ENCODE assay signal across 8 cellular contexts in genomic region chr19:49680473-49681351, GRCh38. TPM values are rescaled to one million over a fixed set of nuclear protein-coding genes. Genes with fewer than 3 reads are reported as not detected.
DNase-seq lines count a peak whose midpoint lies in the region; ATAC-seq, FAIRE-seq and TF ChIP-seq lines count a peak whose summit lies in the region.

No MANE protein-coding gene starts in this region.

- TF ChIP-seq POLR2A in A549 (IDR thresholded peaks at IDR 0.05; ENCODE audit: low read length): no peak

- H2AFZ ChIP-seq in keratinocyte (ENCODE audit: control insufficient read depth, low read length): no peak overlapping the region

- H3K4me2 ChIP-seq in A549 (peak overlapping the region; percentile 90), keratinocyte (ENCODE audit: control insufficient read depth, extremely low read depth, insufficient read depth, low read depth, low read length) (peak overlapping the region; percentile 54)

- CTCF ChIA-PET in A549 (lab: Yijun Ruan, JAX): interaction anchor here (0.6 to 16.7 kb wide), 43 partner anchors 9 to 273 kb away, joined by 3 to 326 read pairs (median 3); partner anchors contain the start of genes ADM5, AP2A1, BCL2L12 and CPT1C

- dilution Hi-C loops in keratinocyte (cut with MboI; ENCODE audit: extremely low pct_ligation_motif_present, low sequenced_read_pairs): no loop called here

- no peaks in the 10 kb centered on the region for H3K27me3 ChIP-seq in bronchial epithelial cell (ENCODE audit: control insufficient read depth, insufficient read depth, low read length)
- H3K27me3 ChIP-seq in keratinocyte (ENCODE audit: control insufficient read depth, extremely low read depth, insufficient read depth, low read length): no peaks in the 10 kb centered on the region

- no peaks in the 10 kb centered on the region for H3K9me1 ChIP-seq in keratinocyte (ENCODE audit: control insufficient read depth, extremely low read depth, insufficient read depth, low read length)

- H3K27ac ChIP-seq in A549 (peak overlapping the region in 1 of 2 experiments; percentile 74; a peak in 3 of 6 replicates), keratinocyte (ENCODE audit: control insufficient read depth, insufficient read depth, low read length) (no peak overlapping the region)

- POLR2A ChIA-PET in A549 (lab: Yijun Ruan, JAX): interaction anchor here (0.6 to 0.9 kb wide), 4 partner anchors 17 to 93 kb away, joined by 3 to 5 read pairs (median 4); no protein-coding TSS in a partner anchor

- ATAC-seq in A549 (peak; percentile 1 to 4; a peak in 3 of 6 replicates), HG02623 (IDR thresholded peaks at IDR 0.05; ENCODE audit: unreplicated experiment) (no peak)

- H3K79me2 ChIP-seq in keratinocyte (ENCODE audit: control insufficient read depth, insufficient read depth, low read length): peaks cover 51% of the 10 kb centered on the region

- H3K9ac ChIP-seq in keratinocyte (ENCODE audit: control insufficient read depth, extremely low read depth, insufficient read depth, low read length): peak overlapping the region; percentile 37

- peak; percentile 97 for TF ChIP-seq CTCF in A549 (IDR thresholded peaks at IDR 0.05)
- peak; percentile 100 for TF ChIP-seq CTCF in bronchial epithelial cell (IDR thresholded peaks at IDR 0.05; ENCODE audit: insufficient read depth, low read length, severe bottlenecking)
- peak; percentile 97 to 100 (median 98) for TF ChIP-seq CTCF in keratinocyte (optimal IDR thresholded peaks at IDR 0.05 in 1 of 3, IDR thresholded peaks at IDR 0.05 in 1 of 3, conservative IDR thresholded peaks at IDR 0.05 in 1 of 3; ENCODE audit: extremely low read depth in 1 of 3, insufficient read depth in 2 of 3, low read length in 3 of 3)

- H3K9me3 ChIP-seq in A549 (no peaks in the 10 kb centered on the region), keratinocyte (ENCODE audit: control insufficient read depth, low read depth, low read length) (no peaks in the 10 kb centered on the region)

- DNase-seq in A549 (ENCODE audit: low read depth in 1 of 2, low spot score in 1 of 2) (peak; percentile 92 to 95), GM19240 (ENCODE audit: insufficient read length, low spot score) (peak; percentile 97), NCI-H2227 treated with DMSO at 0.1 percent for 48 hours (lab: John Stamatoyannopoulos, UW) (peak; percentile 88), bronchial epithelial cell (ENCODE audit: low read depth) (peak; percentile 67), keratinocyte (ENCODE audit: low read depth, low spot score) (no peak)
- peak; percentile 86 for DNase-seq in activated CD4-positive, CD25-positive, alpha-beta regulatory T cell treated with anti-CD3 and anti-CD28 coated beads, Interleukin-2, amount 50 U/mL, for 16 hours (ENCODE audit: low read depth, low spot score)
- peak; percentile 91 to 96 for DNase-seq in stimulated activated CD4-positive, alpha-beta T cell treated with anti-CD3 and anti-CD28 coated beads, Interleukin-15, amount 100 ng/mL, for 1 hour (ENCODE audit: low read depth in 1 of 2, low spot score in 1 of 2)

- H3K36me3 ChIP-seq in bronchial epithelial cell (ENCODE audit: control insufficient read depth, insufficient read depth, low read length) (peaks cover 30% of the 10 kb centered on the region), keratinocyte (ENCODE audit: control insufficient read depth in 2 of 2, extremely low read depth in 1 of 2, insufficient read depth in 2 of 2, low read length in 2 of 2) (peaks cover 35 to 37% of the 10 kb centered on the region in 2 experiments)

- TF ChIP-seq EP300 in A549 (IDR thresholded peaks at IDR 0.05): no peak

- TF ChIP-seq RAD21 in A549 (conservative IDR thresholded peaks at IDR 0.05 in 1 of 2, IDR thresholded peaks at IDR 0.05 in 1 of 2): peak; percentile 72 to 77

- peaks cover 27% of the 10 kb centered on the region for H4K20me1 ChIP-seq in keratinocyte (ENCODE audit: control insufficient read depth, extremely low read depth, insufficient read depth, low read length)

- H3K4me1 ChIP-seq in A549 (peaks cover 30% of the 10 kb centered on the region), keratinocyte (ENCODE audit: control insufficient read depth, extremely low read depth, insufficient read depth, low read length) (peaks cover 24% of the 10 kb centered on the region)

- H3K4me3 ChIP-seq in A549 (no peak overlapping the region), bronchial epithelial cell (ENCODE audit: low read depth, low read length) (no peak overlapping the region), keratinocyte (ENCODE audit: control insufficient read depth in 2 of 3, extremely low read depth in 1 of 3, insufficient read depth in 2 of 3, low read depth in 1 of 3, low read length in 3 of 3) (no peak overlapping the region)

- 46% methylated on average over 30 of the region's 40 CpGs for WGBS in A549 (ENCODE audit: missing lambda C conversion rate)

- FAIRE-seq in A549 (lab: Jason Lieb, UNC) (peak; percentile 89), bronchial epithelial cell (lab: Jason Lieb, UNC) (no peak), keratinocyte (lab: Jason Lieb, UNC) (no peak)

RNA-seq across cellular contexts. Expression of gene PRMT1, which starts 3.6 kb away (rescaled TPM):
- polyA plus RNA-seq in A549 (2011; rRNA removed) (440 and 504 TPM in 2 replicates), A549 (2017; fragmentation: RNase III; extraction: RNeasy Plus Mini Kit Qiagen cat#74134 plus additional on column Dnase treatment) (488 to 516 TPM (median 500 TPM) in 3 replicates), keratinocyte (280 to 322 TPM (median 311 TPM) in 3 replicates)
- 1,179 and 1,259 TPM in 2 replicates for polyA plus RNA-seq in A549 (2012; cell fraction: cytosol; rRNA removed)
- 1,370 and 1,606 TPM in 2 replicates for polyA plus RNA-seq in A549 (2012; cell fraction: nucleus; rRNA removed)
- 965 and 1,007 TPM in 2 replicates for polyA minus RNA-seq in A549 (2011; rRNA and poly(A)+ RNA removed)
- 295 and 543 TPM in 2 replicates for total RNA-seq in bronchial epithelial cell
- 97.7 TPM for polyA plus RNA-seq in keratinocyte (2011; ENCODE audit: low read depth)
- 168 and 268 TPM in 2 replicates for polyA plus RNA-seq in keratinocyte (2011; cell fraction: cytosol; rRNA removed)
- polyA plus RNA-seq in keratinocyte (2011; cell fraction: nucleus; rRNA removed): 208 and 239 TPM in 2 replicates
- polyA plus RNA-seq in keratinocyte (2012; ENCODE audit: low replicate concordance): 115 and 304 TPM in 2 replicates
- 318 to 388 TPM (median 332 TPM) in 3 replicates for polyA minus RNA-seq in keratinocyte
- 282 TPM for polyA minus RNA-seq in keratinocyte (2011; cell fraction: cytosol; rRNA and poly(A)+ RNA removed)
- polyA minus RNA-seq in keratinocyte (2011; cell fraction: nucleus; rRNA and poly(A)+ RNA removed): 100 and 103 TPM in 2 replicates

RNA-seq across cellular contexts. Expression of gene ADM5, which starts 8.7 kb away (rescaled TPM):
- polyA plus RNA-seq in A549 (2011; rRNA removed) (2.0 and 2.9 TPM in 2 replicates), A549 (2017; fragmentation: RNase III; extraction: RNeasy Plus Mini Kit Qiagen cat#74134 plus additional on column Dnase treatment) (4.3 to 4.5 TPM (median 4.4 TPM) in 3 replicates), keratinocyte (0.73 to 0.76 TPM (median 0.73 TPM) in 3 replicates)
- polyA plus RNA-seq in A549 (2012; cell fraction: cytosol; rRNA removed): 8.7 and 12.1 TPM in 2 replicates
- polyA plus RNA-seq in A549 (2012; cell fraction: nucleus; rRNA removed): 136 and 166 TPM in 2 replicates
- polyA minus RNA-seq in A549 (2011; rRNA and poly(A)+ RNA removed): 1.4 and 1.5 TPM in 2 replicates
- total RNA-seq in bronchial epithelial cell: 0.13 and 0.53 TPM in 2 replicates
- 0.20 TPM for polyA plus RNA-seq in keratinocyte (2011; ENCODE audit: low read depth)
- 0.21 and 0.30 TPM in 2 replicates for polyA plus RNA-seq in keratinocyte (2011; cell fraction: cytosol; rRNA removed)
- 4.2 and 7.9 TPM in 2 replicates for polyA plus RNA-seq in keratinocyte (2011; cell fraction: nucleus; rRNA removed)
- 0.68 and 1.4 TPM in 2 replicates for polyA plus RNA-seq in keratinocyte (2012; ENCODE audit: low replicate concordance)
- 0.36 to 1.8 TPM (median 0.54 TPM) in 3 replicates for polyA minus RNA-seq in keratinocyte
- polyA minus RNA-seq in keratinocyte (2011; cell fraction: cytosol; rRNA and poly(A)+ RNA removed): not detected
- polyA minus RNA-seq in keratinocyte (2011; cell fraction: nucleus; rRNA and poly(A)+ RNA removed): 1.4 and 1.6 TPM in 2 replicates

RNA-seq across cellular contexts. Expression of gene CPT1C, which starts 10.2 kb away (rescaled TPM):
- polyA plus RNA-seq in A549 (2011; rRNA removed) (8.2 and 8.5 TPM in 2 replicates), A549 (2017; fragmentation: RNase III; extraction: RNeasy Plus Mini Kit Qiagen cat#74134 plus additional on column Dnase treatment) (13.7 to 17.1 TPM (median 15.4 TPM) in 3 replicates), keratinocyte (0.39 to 0.49 TPM (median 0.41 TPM) in 3 replicates)
- polyA plus RNA-seq in A549 (2012; cell fraction: cytosol; rRNA removed): 15.6 and 16.1 TPM in 2 replicates
- 7.5 and 8.5 TPM in 2 replicates for polyA plus RNA-seq in A549 (2012; cell fraction: nucleus; rRNA removed)
- polyA minus RNA-seq in A549 (2011; rRNA and poly(A)+ RNA removed): 2.5 and 3.5 TPM in 2 replicates
- total RNA-seq in bronchial epithelial cell: 1.2 and 2.4 TPM in 2 replicates
- 0.25 TPM for polyA plus RNA-seq in keratinocyte (2011; ENCODE audit: low read depth)
- 0.09 and 0.10 TPM in 2 replicates for polyA plus RNA-seq in keratinocyte (2011; cell fraction: cytosol; rRNA removed)
- 0.91 and 1.1 TPM in 2 replicates for polyA plus RNA-seq in keratinocyte (2011; cell fraction: nucleus; rRNA removed)
- 0.55 and 1.8 TPM in 2 replicates for polyA plus RNA-seq in keratinocyte (2012; ENCODE audit: low replicate concordance)
- polyA minus RNA-seq in keratinocyte: 0.07 to 1.3 TPM (median 0.85 TPM) in 3 replicates
- polyA minus RNA-seq in keratinocyte (2011; cell fraction: cytosol; rRNA and poly(A)+ RNA removed): not detected
- polyA minus RNA-seq in keratinocyte (2011; cell fraction: nucleus; rRNA and poly(A)+ RNA removed): 0.32 TPM in 1 of 2 replicates, not detected in the other

RNA-seq across cellular contexts. Expression of gene BCL2L12, which starts 15.0 kb away (rescaled TPM):
- polyA plus RNA-seq in A549 (2011; rRNA removed) (26.6 and 29.2 TPM in 2 replicates), A549 (2017; fragmentation: RNase III; extraction: RNeasy Plus Mini Kit Qiagen cat#74134 plus additional on column Dnase treatment) (47.8 to 53.0 TPM (median 48.6 TPM) in 3 replicates), keratinocyte (11.8 to 14.8 TPM (median 14.0 TPM) in 3 replicates)
- 108 and 134 TPM in 2 replicates for polyA plus RNA-seq in A549 (2012; cell fraction: cytosol; rRNA removed)
- polyA plus RNA-seq in A549 (2012; cell fraction: nucleus; rRNA removed): 106 and 112 TPM in 2 replicates
- polyA minus RNA-seq in A549 (2011; rRNA and poly(A)+ RNA removed): 10.0 and 18.9 TPM in 2 replicates
- total RNA-seq in bronchial epithelial cell: 2.4 and 2.9 TPM in 2 replicates
- 5.7 TPM for polyA plus RNA-seq in keratinocyte (2011; ENCODE audit: low read depth)
- 8.3 and 18.8 TPM in 2 replicates for polyA plus RNA-seq in keratinocyte (2011; cell fraction: cytosol; rRNA removed)
- polyA plus RNA-seq in keratinocyte (2011; cell fraction: nucleus; rRNA removed): 7.1 and 10.2 TPM in 2 replicates
- 13.1 and 32.0 TPM in 2 replicates for polyA plus RNA-seq in keratinocyte (2012; ENCODE audit: low replicate concordance)
- polyA minus RNA-seq in keratinocyte: 4.2 to 19.2 TPM (median 6.9 TPM) in 3 replicates
- 13.2 TPM for polyA minus RNA-seq in keratinocyte (2011; cell fraction: cytosol; rRNA and poly(A)+ RNA removed)
- polyA minus RNA-seq in keratinocyte (2011; cell fraction: nucleus; rRNA and poly(A)+ RNA removed): 3.3 and 6.4 TPM in 2 replicates

RNA-seq across cellular contexts. Expression of gene IRF3, which starts 15.1 kb away (rescaled TPM):
- polyA plus RNA-seq in A549 (2011; rRNA removed): 54.0 and 68.6 TPM in 2 replicates
- 167 and 169 TPM in 2 replicates for polyA plus RNA-seq in A549 (2012; cell fraction: cytosol; rRNA removed)
- polyA plus RNA-seq in A549 (2012; cell fraction: nucleus; rRNA removed): 340 and 393 TPM in 2 replicates
- 88.5 to 114 TPM (median 103 TPM) in 3 replicates for polyA plus RNA-seq in A549 (2017; fragmentation: RNase III; extraction: RNeasy Plus Mini Kit Qiagen cat#74134 plus additional on column Dnase treatment)
- polyA minus RNA-seq in A549 (2011; rRNA and poly(A)+ RNA removed): 54.0 and 55.5 TPM in 2 replicates
- total RNA-seq in bronchial epithelial cell: 97.9 and 128 TPM in 2 replicates
- 50.4 to 67.5 TPM (median 57.7 TPM) in 3 replicates for polyA plus RNA-seq in keratinocyte
- polyA plus RNA-seq in keratinocyte (2011; ENCODE audit: low read depth): 24.7 TPM
- 35.2 and 52.0 TPM in 2 replicates for polyA plus RNA-seq in keratinocyte (2011; cell fraction: cytosol; rRNA removed)
- polyA plus RNA-seq in keratinocyte (2011; cell fraction: nucleus; rRNA removed): 138 and 175 TPM in 2 replicates
- polyA plus RNA-seq in keratinocyte (2012; ENCODE audit: low replicate concordance): 69.0 and 102 TPM in 2 replicates
- 35.3 to 109 TPM (median 44.3 TPM) in 3 replicates for polyA minus RNA-seq in keratinocyte
- 76.5 TPM for polyA minus RNA-seq in keratinocyte (2011; cell fraction: cytosol; rRNA and poly(A)+ RNA removed)
- polyA minus RNA-seq in keratinocyte (2011; cell fraction: nucleus; rRNA and poly(A)+ RNA removed): 36.6 and 42.7 TPM in 2 replicates
